In the genomic region with DNA sequence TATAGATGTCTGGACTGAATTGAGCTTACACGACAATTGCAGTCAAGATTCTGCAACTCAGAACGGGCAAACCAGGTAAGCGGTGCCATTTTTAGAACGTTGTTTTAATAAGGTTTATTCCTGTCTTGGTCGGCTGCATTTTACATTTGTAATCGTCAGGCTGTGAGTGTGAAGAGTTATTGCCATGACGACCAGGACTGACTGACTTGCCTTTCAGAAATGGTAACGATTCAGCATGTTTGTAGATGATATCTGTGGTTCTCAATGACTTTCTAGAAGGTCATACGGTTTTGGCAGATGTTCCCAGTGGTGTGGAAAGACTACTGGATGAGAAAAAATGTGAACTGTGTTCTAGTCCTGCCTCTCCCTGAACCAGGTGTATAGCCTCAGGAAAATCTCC, we compare ENCODE assay signal across 15 cellular contexts.
DNase-seq lines count a peak whose midpoint lies in the region; ATAC-seq, FAIRE-seq and TF ChIP-seq lines count a peak whose summit lies in the region.
"Had no signal": no experiment of that assay in that cellular context is flagged by ENCODE, and none has a peak within 500 bp of the region (broad histone marks: within the 10 kb centered on the region; RNA-seq: fewer than 3 reads in every experiment).

No MANE protein-coding gene starts in this region.

- no peaks in the 10 kb centered on the region for H3K36me3 ChIP-seq in thyroid gland
- H3K36me3 ChIP-seq: cardiac muscle cell had no signal

- intact Hi-C loops in thyroid gland (cut with DNase I), result no loop called here

- no peaks in the 10 kb centered on the region for H3K9me3 ChIP-seq in thyroid gland

- no peak for TF ChIP-seq CTCF in thyroid gland (IDR thresholded peaks at IDR 0.05)
- no peak for TF ChIP-seq CTCF in endothelial cell (IDR thresholded peaks at IDR 0.05; ENCODE audit: unreplicated experiment)
- TF ChIP-seq CTCF in glutamatergic neuron (IDR thresholded peaks at IDR 0.05; ENCODE audit: partially characterized antibody, unreplicated experiment), result no peak

- peaks cover 23% of the 10 kb centered on the region for H3K4me1 Mint-ChIP-seq in activated naive CD4-positive, alpha-beta T cell treated with anti-CD3 and anti-CD28 coated beads, Interleukin-2, amount 10 ng/mL, durations not matched to agents 7 days and 5 days
- peaks cover 16 to 18% of the 10 kb centered on the region in 2 donors for H3K4me1 Mint-ChIP-seq in effector memory CD8-positive, alpha-beta T cell (ENCODE audit: low read depth in 2 of 2)
- H3K4me1 Mint-ChIP-seq in endothelial cell (ENCODE audit: unreplicated experiment), result peaks cover 2% of the 10 kb centered on the region
- H3K4me1 Mint-ChIP-seq in glutamatergic neuron (ENCODE audit: low read depth, unreplicated experiment), result no peaks in the 10 kb centered on the region

- no peaks in the 10 kb centered on the region for H3K27me3 ChIP-seq in thyroid gland
- H3K27me3 ChIP-seq: cardiac muscle cell had no signal

- peaks cover 4% of the 10 kb centered on the region for H3K36me3 Mint-ChIP-seq in activated naive CD4-positive, alpha-beta T cell treated with anti-CD3 and anti-CD28 coated beads, Interleukin-2, amount 10 ng/mL, durations not matched to agents 7 days and 5 days
- no peaks in the 10 kb centered on the region for H3K36me3 Mint-ChIP-seq in effector memory CD8-positive, alpha-beta T cell (ENCODE audit: insufficient read depth)
- no peaks in the 10 kb centered on the region for H3K36me3 Mint-ChIP-seq in endothelial cell (ENCODE audit: low read depth, unreplicated experiment)
- no peaks in the 10 kb centered on the region for H3K36me3 Mint-ChIP-seq in glutamatergic neuron (ENCODE audit: unreplicated experiment)

- peak; percentile 62 for ATAC-seq in effector memory CD8-positive, alpha-beta T cell (replicated peaks)

- peaks cover 7 to 8% of the 10 kb centered on the region in 2 donors for H3K4me1 ChIP-seq in thyroid gland

- peak overlapping the region; percentile 4 for H3K27ac Mint-ChIP-seq in activated naive CD4-positive, alpha-beta T cell treated with anti-CD3 and anti-CD28 coated beads, Interleukin-2, amount 10 ng/mL, durations not matched to agents 7 days and 5 days
- H3K27ac Mint-ChIP-seq in effector memory CD8-positive, alpha-beta T cell, result no peak overlapping the region
- no peak overlapping the region for H3K27ac Mint-ChIP-seq in endothelial cell (ENCODE audit: unreplicated experiment)
- H3K27ac Mint-ChIP-seq in glutamatergic neuron (ENCODE audit: unreplicated experiment), result no peak overlapping the region

- no peaks in the 10 kb centered on the region for H3K9me3 Mint-ChIP-seq in activated naive CD4-positive, alpha-beta T cell treated with anti-CD3 and anti-CD28 coated beads, Interleukin-2, amount 10 ng/mL, durations not matched to agents 7 days and 5 days
- H3K9me3 Mint-ChIP-seq in effector memory CD8-positive, alpha-beta T cell, result no peaks in the 10 kb centered on the region
- H3K9me3 Mint-ChIP-seq in endothelial cell (ENCODE audit: unreplicated experiment), result no peaks in the 10 kb centered on the region
- H3K9me3 Mint-ChIP-seq in glutamatergic neuron (ENCODE audit: unreplicated experiment), result no peaks in the 10 kb centered on the region

- WGBS in thyroid gland, 2 donors, result 19 to 24% methylated on average over 9 of the region's 9 CpGs

- H3K4me3 ChIP-seq in thyroid gland (replicated peaks in 1 of 3), result no peak overlapping the region
- H3K4me3 ChIP-seq: cardiac muscle cell had no signal

- H3K27ac ChIP-seq in thyroid gland, result peak overlapping the region in 1 of 3 donors; percentile 36

- no peaks in the 10 kb centered on the region for H3K27me3 Mint-ChIP-seq in activated naive CD4-positive, alpha-beta T cell treated with anti-CD3 and anti-CD28 coated beads, Interleukin-2, amount 10 ng/mL, durations not matched to agents 7 days and 5 days
- H3K27me3 Mint-ChIP-seq in effector memory CD8-positive, alpha-beta T cell, result no peaks in the 10 kb centered on the region
- H3K27me3 Mint-ChIP-seq in endothelial cell (ENCODE audit: unreplicated experiment) (no peaks in the 10 kb centered on the region), glutamatergic neuron (ENCODE audit: unreplicated experiment) (no peaks in the 10 kb centered on the region)

- no peak overlapping the region for H3K4me3 Mint-ChIP-seq in activated naive CD4-positive, alpha-beta T cell treated with anti-CD3 and anti-CD28 coated beads, Interleukin-2, amount 10 ng/mL, durations not matched to agents 7 days and 5 days
- no peak overlapping the region for H3K4me3 Mint-ChIP-seq in effector memory CD8-positive, alpha-beta T cell
- H3K4me3 Mint-ChIP-seq in endothelial cell (ENCODE audit: unreplicated experiment), result no peak overlapping the region
- H3K4me3 Mint-ChIP-seq in glutamatergic neuron (ENCODE audit: unreplicated experiment), result no peak overlapping the region
- H3K4me3 Mint-ChIP-seq: activated T-helper 1 cell treated with anti-CD3 and anti-CD28 coated beads, Interleukin-12 subunit alpha, Interleukin-12 subunit beta, Interleukin-2, Interleukin-4 antibody, amounts not matched to agents 30 ng/mL and 10 ng/mL and 1 ng/mL, durations not matched to agents 14 hours and 24 hours and 36 hours had no signal

- TF ChIP-seq POLR2A in thyroid gland (IDR thresholded peaks at IDR 0.05), result no peak

- CTCF ChIA-PET in activated naive CD4-positive, alpha-beta T cell treated with anti-CD3 and anti-CD28 coated beads, Interleukin-2, amount 10 ng/mL, durations not matched to agents 7 days and 5 days (lab: Charles Lee), result interaction anchor here (1.0 to 1.3 kb wide), 2 partner anchors 40 to 103 kb away, joined by 3 read pairs; no protein-coding TSS in a partner anchor

- no peak for FAIRE-seq in RCC 7860 (lab: Jason Lieb, UNC)
- FAIRE-seq: G401.6 had no signal

- DNase-seq in activated naive CD4-positive, alpha-beta T cell treated with anti-CD3 and anti-CD28 coated beads, Interleukin-2, amount 10 ng/mL, durations not matched to agents 7 days and 5 days, result no peak
- DNase-seq in activated naive CD4-positive, alpha-beta T cell (lab: John Stamatoyannopoulos, UW), result no peak
- DNase-seq in NCI-H748 treated with DMSO at 0.1 percent for 48 hours (lab: John Stamatoyannopoulos, UW), result peak; percentile 14
- DNase-seq in effector memory CD8-positive, alpha-beta T cell, result peak in 2 of 3 experiments; percentile 12 to 21
- peak; percentile 49 to 59 for DNase-seq in thyroid gland
- no peak for DNase-seq in endothelial cell (ENCODE audit: low spot score)
- DNase-seq in glutamatergic neuron, result no peak
- DNase-seq in RCC 7860 (ENCODE audit: low spot score), result no peak
- DNase-seq: activated CD4-positive, alpha-beta T cell treated with anti-CD3 and anti-CD28 coated beads for 1 hour; HCEC 1CT; NCI-H1092 treated with DMSO at 0.1 percent for 48 hours; stimulated activated CD4-positive, alpha-beta T cell treated with anti-CD3 and anti-CD28 coated beads, Interleukin-2, amount 100 ng/mL, for 24 hours had no signal

Comparison
In these comparisons a context has a peak if more than half of its experiments do, and no peak if none do; other contexts are left out.
1. DNase-seq: peak in NCI-H748 treated with DMSO at 0.1 percent for 48 hours (single experiment), effector memory CD8-positive, alpha-beta T cell (2 of 3) and thyroid gland (2 of 2); none in activated naive CD4-positive, alpha-beta T cell treated with anti-CD3 and anti-CD28 coated beads, Interleukin-2, amount 10 ng/mL, durations not matched to agents 7 days and 5 days (single experiment), activated naive CD4-positive, alpha-beta T cell (0 of 4), endothelial cell (single experiment), glutamatergic neuron (single experiment) and RCC 7860 (single experiment).